ENCODE assay signal across 15 cellular contexts in the genomic region with DNA sequence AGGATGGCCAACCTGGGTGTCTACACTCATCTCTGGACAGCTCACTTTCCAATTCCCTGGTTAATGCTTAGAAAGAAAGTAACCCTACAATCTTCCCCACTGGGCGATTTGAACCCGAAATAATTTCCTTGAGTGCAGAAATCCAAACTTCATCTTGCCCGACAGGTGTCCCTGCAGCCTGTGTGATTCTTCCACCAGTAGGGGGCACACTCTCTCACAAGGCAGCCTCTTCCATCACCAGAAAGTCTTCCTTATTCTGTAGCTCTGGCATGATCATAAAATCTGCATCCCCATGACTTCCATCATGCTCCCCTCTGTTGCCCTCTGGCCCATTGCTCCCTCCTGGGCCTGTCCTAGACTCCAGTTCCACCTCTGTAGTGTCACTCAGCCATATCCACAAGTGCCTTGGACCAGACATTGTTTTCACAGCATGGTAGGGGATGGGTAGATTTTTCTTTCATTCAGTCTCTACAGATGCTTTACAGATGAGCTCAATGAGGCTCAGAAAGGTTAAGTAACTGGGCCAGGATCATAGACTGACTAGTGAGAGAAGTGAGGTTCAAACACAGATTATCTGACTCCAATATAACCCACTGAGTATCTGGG.
DNase-seq lines count a peak whose midpoint lies in the region; ATAC-seq and TF ChIP-seq lines count a peak whose summit lies in the region.
"Had no signal": no experiment of that assay in that cellular context is flagged by ENCODE, and none has a peak within 500 bp of the region (broad histone marks: within the 10 kb centered on the region; RNA-seq: fewer than 3 reads in every experiment).

No MANE protein-coding gene starts in this region.

- H3K4me3 ChIP-seq in PC-3 (ENCODE audit: low read length), result no peak overlapping the region
- H3K4me3 ChIP-seq: prostate gland, stomach had no signal

- DNase-seq in GM13977 (ENCODE audit: low spot score) (no peak), PC-3 (no peak), glutamatergic neuron (no peak), NCI-H2196 treated with DMSO at 0.1 percent for 48 hours (lab: John Stamatoyannopoulos, UW; ENCODE audit: unreplicated experiment) (no peak), DMS79 (lab: John Stamatoyannopoulos, UW) (no peak), anterior cingulate cortex (lab: John Stamatoyannopoulos, UW) (no peak)
- no peak for DNase-seq in activated CD8-positive, alpha-beta memory T cell treated with anti-CD3 and anti-CD28 coated beads, Interleukin-2, amount 50 U/mL, for 4 hours
- DNase-seq: NCI-H1105, NCI-H524 treated with DMSO at 0.1 percent for 48 hours, stomach had no signal

- no TSS peak for BruUV-seq in PC-3 (replicated peaks; lab: Mats Ljungman, UMichigan)

- no peaks in the 10 kb centered on the region for H4K20me1 ChIP-seq in PC-3 (ENCODE audit: low read length)

- CTCF ChIA-PET in PC-3 (lab: Charles Lee), result no interaction called here

- peak; percentile 73 for TF ChIP-seq CTCF in C4-2B (conservative IDR thresholded peaks at IDR 0.05)
- TF ChIP-seq CTCF in GM13977 (IDR thresholded peaks at IDR 0.05; ENCODE audit: extremely low read depth, insufficient read depth, missing control alignments), result peak; percentile 50
- peak; percentile 70 for TF ChIP-seq CTCF in PC-3 (conservative IDR thresholded peaks at IDR 0.05; ENCODE audit: low read depth, low read length)
- peak; percentile 49 for TF ChIP-seq CTCF in glutamatergic neuron (IDR thresholded peaks at IDR 0.05; ENCODE audit: partially characterized antibody, unreplicated experiment)

- H3K27ac ChIP-seq in C4-2B (no peak overlapping the region), PC-3 (ENCODE audit: low read length) (no peak overlapping the region)
- H3K27ac ChIP-seq: prostate gland, stomach had no signal

- no peaks in the 10 kb centered on the region for H3K9me3 Mint-ChIP-seq in glutamatergic neuron (ENCODE audit: unreplicated experiment)

- intact Hi-C loops in PC-3 (cut with micrococcal nuclease), result no loop called here

- no peaks in the 10 kb centered on the region for H3K9me3 ChIP-seq in PC-3 (ENCODE audit: low read length)
- H3K9me3 ChIP-seq: prostate gland, stomach had no signal

- no peak overlapping the region for H3K27ac Mint-ChIP-seq in glutamatergic neuron (ENCODE audit: unreplicated experiment)
- H3K27ac Mint-ChIP-seq: brain had no signal

- H2AFZ ChIP-seq in PC-3 (ENCODE audit: low read length), result no peak overlapping the region

- H3F3A ChIP-seq in PC-3 (ENCODE audit: low read length, unreplicated experiment), result no peaks in the 10 kb centered on the region

- no peaks in the 10 kb centered on the region for H3K79me2 ChIP-seq in PC-3 (ENCODE audit: low read length)

- H3K4me2 ChIP-seq in PC-3 (ENCODE audit: low read length), result no peak overlapping the region

- H3K27me3 Mint-ChIP-seq in glutamatergic neuron (ENCODE audit: unreplicated experiment), result no peaks in the 10 kb centered on the region
- H3K27me3 Mint-ChIP-seq: brain had no signal

- no peak overlapping the region for H3K4me3 Mint-ChIP-seq in glutamatergic neuron (ENCODE audit: unreplicated experiment)
- H3K4me3 Mint-ChIP-seq: brain had no signal

- no peaks in the 10 kb centered on the region for H3K4me1 Mint-ChIP-seq in glutamatergic neuron (ENCODE audit: low read depth, unreplicated experiment)
- H3K4me1 Mint-ChIP-seq: brain had no signal

- ATAC-seq in PC-3, result no peak
- ATAC-seq: activated CD4-positive, CD25-positive, alpha-beta regulatory T cell treated with anti-CD3 and anti-CD28 coated beads, Interleukin-2, amount 50 U/mL, for 24 hours; SK-N-SH treated with all-trans-retinoic acid at 6 μM for 48 hours had no signal

- H3K9me2 ChIP-seq in PC-3 (replicated peaks; ENCODE audit: low read length), result no peaks in the 10 kb centered on the region

- no peaks in the 10 kb centered on the region for H3K36me3 Mint-ChIP-seq in glutamatergic neuron (ENCODE audit: unreplicated experiment)
- H3K36me3 Mint-ChIP-seq: brain had no signal

- H3K27me3 ChIP-seq in PC-3 (ENCODE audit: low read length), result peaks cover 52% of the 10 kb centered on the region
- H3K27me3 ChIP-seq: stomach had no signal

- no peaks in the 10 kb centered on the region for H3K4me1 ChIP-seq in PC-3 (ENCODE audit: insufficient read depth, low read length)
- H3K4me1 ChIP-seq: prostate gland, stomach had no signal

- in situ Hi-C loops in GM13977 (cut with MboI; ENCODE audit: low pct_unique_long_range_greater_than_20kb, low sequenced_read_pairs, unreplicated experiment), result no loop called here

- POLR2A ChIA-PET in PC-3 (lab: Charles Lee; ENCODE audit: unreplicated experiment), result no interaction called here

- no peaks in the 10 kb centered on the region for H3K36me3 ChIP-seq in PC-3 (ENCODE audit: low read depth, low read length)
- H3K36me3 ChIP-seq: prostate gland, stomach had no signal

- H3K9ac ChIP-seq in PC-3 (ENCODE audit: low read length), result no peak overlapping the region
